29 cellular contexts compared by ENCODE assay signal in genomic region chr3:125151916-125152315, GRCh38.
A peak's percentile ranks its signal among the peaks of the same experiment; 100 is the strongest.
DNase-seq lines count a peak whose midpoint lies in the region; ATAC-seq, FAIRE-seq and TF ChIP-seq lines count a peak whose summit lies in the region.
"Had no signal": no experiment of that assay in that cellular context is flagged by ENCODE, and none has a peak within 500 bp of the region (broad histone marks: within the 10 kb centered on the region; RNA-seq: fewer than 3 reads in every experiment).

No MANE protein-coding gene starts in this region.

- no peak; the same call in 1 of the 2 replicates for TF ChIP-seq CTCF in AG10803 (conservative IDR thresholded peaks at IDR 0.05; ENCODE audit: low read length)
- no peak for TF ChIP-seq CTCF in Panc1 (IDR thresholded peaks at IDR 0.05)
- TF ChIP-seq CTCF in fibroblast of lung (conservative IDR thresholded peaks at IDR 0.05 in 1 of 2, IDR thresholded peaks at IDR 0.05 in 1 of 2; ENCODE audit: low read depth in 1 of 2, low read length in 2 of 2): no peak

- H3K4me1 ChIP-seq in Panc1 (ENCODE audit: control insufficient read depth, insufficient read depth, low read length) (peaks cover 6% of the 10 kb centered on the region), fibroblast of lung (ENCODE audit: control insufficient read depth, extremely low read depth, insufficient read depth, low read length) (peaks cover 3% of the 10 kb centered on the region)

- no peak for FAIRE-seq in urothelium cell line (lab: Jason Lieb, UNC)

- no peak overlapping the region for H3K4me2 ChIP-seq in fibroblast of lung (ENCODE audit: extremely low read depth, insufficient read depth, low read length)

- H3K9me3 ChIP-seq in Panc1 (ENCODE audit: control insufficient read depth, insufficient read depth, low read depth, low read length) (no peaks in the 10 kb centered on the region), fibroblast of lung (ENCODE audit: control insufficient read depth, insufficient read depth, low read depth, low read length) (no peaks in the 10 kb centered on the region)
- H3K9me3 ChIP-seq: left lung had no signal

- CTCF ChIA-PET in Panc1 (lab: Charles Lee): no interaction called here

- H3K27me3 ChIP-seq in Panc1 (ENCODE audit: control insufficient read depth, insufficient read depth, low read length) (no peaks in the 10 kb centered on the region), fibroblast of lung (ENCODE audit: control insufficient read depth, insufficient read depth, low read length) (no peaks in the 10 kb centered on the region)
- H3K27me3 ChIP-seq: brain microvascular endothelial cell, left lung had no signal

- ATAC-seq in Panc1 (no peak), sciatic nerve (peak; percentile 73)
- ATAC-seq: activated naive CD8-positive, alpha-beta T cell treated with anti-CD3 and anti-CD28 coated beads, Interleukin-2, amount 50 U/mL, for 24 hours; natural killer cell had no signal

- in situ Hi-C loops in Panc1 (cut with HindIII; ENCODE audit: low pct_unique_long_range_greater_than_20kb, low sequenced_read_pairs): no loop called here

- no peak overlapping the region for H3K4me3 ChIP-seq in AG10803 (ENCODE audit: low read length)
- no peak overlapping the region for H3K4me3 ChIP-seq in Panc1 (ENCODE audit: low read depth in 2 of 2, low read length in 2 of 2)
- no peak overlapping the region for H3K4me3 ChIP-seq in fibroblast of lung (replicated peaks in 1 of 4; ENCODE audit: control extremely low read depth in 1 of 4, insufficient read depth in 1 of 4, low read depth in 3 of 4, low read length in 4 of 4)
- H3K4me3 ChIP-seq: left lung, skin epidermis had no signal

- H2AFZ ChIP-seq in fibroblast of lung (ENCODE audit: low read length): no peak overlapping the region

- H3K79me2 ChIP-seq in fibroblast of lung (ENCODE audit: control insufficient read depth, insufficient read depth, low read length): no peaks in the 10 kb centered on the region

- H3K27ac ChIP-seq in Panc1 (ENCODE audit: low read length): peak overlapping the region; percentile 67; the same call in 1 of the 2 replicates
- H3K27ac ChIP-seq in fibroblast of lung (ENCODE audit: insufficient read depth, low read length): no peak overlapping the region
- H3K27ac ChIP-seq: brain microvascular endothelial cell, left lung, skin epidermis, VCaP had no signal

- BruUV-seq in Panc1 (replicated peaks; lab: Mats Ljungman, UMichigan): no TSS peak

- no peaks in the 10 kb centered on the region for H4K20me1 ChIP-seq in fibroblast of lung (ENCODE audit: control insufficient read depth, extremely low read depth, insufficient read depth, low read length)

- no peak overlapping the region for H3K9ac ChIP-seq in fibroblast of lung (ENCODE audit: insufficient read depth, low read length)

- intact Hi-C loops in Panc1 (cut with micrococcal nuclease; ENCODE audit: unreplicated experiment) (loop anchor here (5.0 to 10.0 kb wide), 2 partner anchors 100 to 283 kb away; no protein-coding TSS in a partner anchor), sciatic nerve (cut with DNase I) (no loop called here)

- peak; percentile 76 for DNase-seq in AG10803 (ENCODE audit: low read depth)
- no peak for DNase-seq in Panc1 (ENCODE audit: low read depth, low spot score)
- DNase-seq in fibroblast of lung (ENCODE audit: low read depth in 2 of 2): peak; percentile 61 to 70
- no peak for DNase-seq in sciatic nerve (ENCODE audit: low spot score)
- DNase-seq in ecto neural progenitor cell (ENCODE audit: low spot score): no peak
- DNase-seq in stimulated activated CD4-positive, alpha-beta T cell treated with anti-CD3 and anti-CD28 coated beads, Interleukin-2, amount 100 ng/mL, for 24 hours: no peak
- no peak for DNase-seq in urothelium cell line (ENCODE audit: low spot score)
- DNase-seq in activated CD4-positive, alpha-beta T cell treated with anti-CD3 and anti-CD28 coated beads for 4 hours: no peak
- DNase-seq: activated CD4-positive, alpha-beta T cell treated with anti-CD3 and anti-CD28 coated beads for 48 hours; activated naive CD8-positive, alpha-beta T cell treated with anti-CD3 and anti-CD28 coated beads, Interleukin-2, amount 50 U/mL, for 24 hours; activated T-cell treated with anti-CD3 and anti-CD28 coated beads, Interleukin-2, amount 50 U/mL, for 48 hours; brain microvascular endothelial cell; CD4-positive, alpha-beta memory T cell; effector memory CD4-positive, alpha-beta T cell; erythroblast; H9; hippocampal formation; immature natural killer cell; left lung; natural killer cell; NCI-H1092 treated with DMSO at 0.1 percent for 48 hours; NCI-H187; NCI-H2171 treated with DMSO at 0.1 percent for 48 hours; NCI-H526 treated with DMSO at 0.1 percent for 48 hours; occipital lobe; SW 1271; T-helper 9 cell had no signal

- POLR2A ChIA-PET in Panc1 (lab: Charles Lee): no interaction called here

- H3K36me3 ChIP-seq in Panc1 (ENCODE audit: control insufficient read depth, insufficient read depth, low read length) (no peaks in the 10 kb centered on the region), fibroblast of lung (ENCODE audit: control insufficient read depth, insufficient read depth, low read length) (no peaks in the 10 kb centered on the region)
- H3K36me3 ChIP-seq: brain microvascular endothelial cell, left lung had no signal

Comparison
In these comparisons a context has a peak if more than half of its experiments do, and no peak if none do; other contexts are left out.
1. DNase-seq: peak in AG10803 (single experiment) and fibroblast of lung (2 of 2); none in Panc1 (single experiment), sciatic nerve (single experiment), ecto neural progenitor cell (single experiment), stimulated activated CD4-positive, alpha-beta T cell treated with anti-CD3 and anti-CD28 coated beads, Interleukin-2, amount 100 ng/mL, for 24 hours (0 of 2), urothelium cell line (single experiment) and activated CD4-positive, alpha-beta T cell treated with anti-CD3 and anti-CD28 coated beads for 4 hours (0 of 2).